In the genomic region with DNA sequence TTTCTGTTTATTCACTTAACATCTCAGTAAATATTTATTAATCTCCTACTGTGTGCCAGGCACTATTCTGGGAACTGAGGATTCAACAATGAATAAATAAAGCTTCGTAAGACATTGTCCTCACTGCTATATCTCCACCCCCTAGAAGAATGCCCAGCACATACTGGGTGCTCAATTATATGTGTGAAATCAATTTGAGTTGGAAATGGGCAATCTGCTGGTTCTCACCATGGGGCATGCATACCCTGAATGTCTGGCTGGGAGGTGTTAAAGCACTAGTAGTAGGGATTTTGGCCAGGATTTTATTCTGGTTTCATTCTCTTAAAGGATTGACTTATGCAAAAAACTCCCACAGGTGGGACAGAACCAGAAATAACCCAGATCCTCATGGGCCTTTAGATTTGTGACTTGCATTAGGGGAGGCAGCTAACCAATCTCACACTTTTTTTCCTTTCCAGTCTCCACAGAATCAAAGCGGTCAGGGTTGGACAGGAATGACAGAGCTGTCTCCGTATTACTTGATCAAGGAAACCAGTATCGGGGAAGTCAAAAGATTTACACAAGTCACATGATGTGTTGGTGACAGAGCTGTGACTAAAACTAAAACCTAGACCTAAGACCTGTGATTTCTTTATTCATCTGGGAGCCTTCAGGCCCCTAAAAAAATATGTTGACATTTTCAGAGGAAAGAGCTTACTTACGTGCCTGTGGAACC, we compare ENCODE assay signal across 12 cellular contexts. TPM values are rescaled to one million over a fixed set of nuclear protein-coding genes. Genes with fewer than 3 reads are reported as not detected.
DNase-seq lines count a peak whose midpoint lies in the region; ATAC-seq, FAIRE-seq and TF ChIP-seq lines count a peak whose summit lies in the region.
"Had no signal": no experiment of that assay in that cellular context is flagged by ENCODE, and none has a peak within 500 bp of the region (broad histone marks: within the 10 kb centered on the region; RNA-seq: fewer than 3 reads in every experiment).

No MANE protein-coding gene starts in this region.

- H3K4me1 Mint-ChIP-seq in natural killer cell treated with Interleukin-12 subunit alpha and Interleukin-12 subunit beta and Interleukin-15 and Interleukin-18, amount 100 ng/mL, for 72 hours (ENCODE audit: low read depth in 2 of 2), result peaks cover 50 to 70% of the 10 kb centered on the region in 2 donors

- ATAC-seq in GM21526 (IDR thresholded peaks at IDR 0.05; ENCODE audit: low FRiP score, unreplicated experiment) (peak; percentile 64), HG03558 (IDR thresholded peaks at IDR 0.05; ENCODE audit: extremely low read depth, unreplicated experiment) (peak; percentile 41)
- ATAC-seq in natural killer cell treated with Interleukin-12 subunit alpha and Interleukin-12 subunit beta and Interleukin-15 and Interleukin-18, amount 100 ng/mL, for 72 hours, result peak; percentile 88 to 90

- H3K4me3 ChIP-seq in ascending aorta, result no peak overlapping the region
- H3K4me3 ChIP-seq in kidney (ENCODE audit: low read length in 2 of 2), result no peak overlapping the region
- no peak overlapping the region for H3K4me3 ChIP-seq in Karpas-422 (ENCODE audit: low read length)
- H3K4me3 ChIP-seq: cardiac muscle cell had no signal

- H3K27ac ChIP-seq in ascending aorta, result no peak overlapping the region
- H3K27ac ChIP-seq in kidney (ENCODE audit: low read depth in 2 of 2, low read length in 2 of 2), result no peak overlapping the region
- H3K27ac ChIP-seq in Karpas-422 (ENCODE audit: low read length), result no peak overlapping the region
- H3K27ac ChIP-seq: cardiac muscle cell had no signal

- intact Hi-C loops in ascending aorta (cut with DNase I), result no loop called here
- intact Hi-C loops in kidney (cut with DNase I), result no loop called here

- H3K9me3 ChIP-seq in ascending aorta (no peaks in the 10 kb centered on the region), kidney (ENCODE audit: control insufficient read depth in 1 of 2, low read length in 2 of 2) (no peaks in the 10 kb centered on the region), Karpas-422 (ENCODE audit: low read length) (no peaks in the 10 kb centered on the region)

- H3K9me3 Mint-ChIP-seq in natural killer cell treated with Interleukin-12 subunit alpha and Interleukin-12 subunit beta and Interleukin-15 and Interleukin-18, amount 100 ng/mL, for 72 hours, result no peaks in the 10 kb centered on the region
- H3K9me3 Mint-ChIP-seq: activated B cell treated with CpG ODN at 0.5 μM for 24 hours had no signal

- H3K4me1 ChIP-seq in ascending aorta, result no peaks in the 10 kb centered on the region
- no peaks in the 10 kb centered on the region for H3K4me1 ChIP-seq in kidney (ENCODE audit: control insufficient read depth in 1 of 2, insufficient read depth in 1 of 2, low read depth in 1 of 2, low read length in 2 of 2)
- H3K4me1 ChIP-seq in Karpas-422 (ENCODE audit: low read length), result peaks cover 8% of the 10 kb centered on the region

- H3K27ac Mint-ChIP-seq in natural killer cell treated with Interleukin-12 subunit alpha and Interleukin-12 subunit beta and Interleukin-15 and Interleukin-18, amount 100 ng/mL, for 72 hours, result peak overlapping the region; percentile 77 to 85
- H3K27ac Mint-ChIP-seq: activated B cell treated with CpG ODN at 0.5 μM for 24 hours had no signal

- TF ChIP-seq CTCF in ascending aorta (IDR thresholded peaks at IDR 0.05) (no peak), kidney (IDR thresholded peaks at IDR 0.05; ENCODE audit: borderline replicate concordance, extremely low read depth, insufficient read depth) (no peak)

- no peaks in the 10 kb centered on the region for H3K27me3 Mint-ChIP-seq in natural killer cell treated with Interleukin-12 subunit alpha and Interleukin-12 subunit beta and Interleukin-15 and Interleukin-18, amount 100 ng/mL, for 72 hours
- H3K27me3 Mint-ChIP-seq: activated B cell treated with CpG ODN at 0.5 μM for 24 hours had no signal

- no peaks in the 10 kb centered on the region for H3K9me2 ChIP-seq in Karpas-422 (replicated peaks; ENCODE audit: insufficient read depth, low read length)

- H3K36me3 ChIP-seq in ascending aorta, result no peaks in the 10 kb centered on the region
- no peaks in the 10 kb centered on the region for H3K36me3 ChIP-seq in kidney (ENCODE audit: control insufficient read depth in 1 of 2, insufficient read depth in 2 of 2, low read length in 2 of 2)
- peaks cover 7% of the 10 kb centered on the region; the same call in 1 of the 2 replicates for H3K36me3 ChIP-seq in Karpas-422 (ENCODE audit: insufficient read depth, low read length)
- H3K36me3 ChIP-seq: cardiac muscle cell had no signal

- peak; percentile 45 for DNase-seq in activated CD4-positive, alpha-beta T cell treated with anti-CD3 and anti-CD28 coated beads for 48 hours
- no peak for DNase-seq in activated CD4-positive, alpha-beta T cell treated with anti-CD3 and anti-CD28 coated beads for 4 hours
- peak; percentile 79 for DNase-seq in natural killer cell treated with Interleukin-12 subunit alpha and Interleukin-12 subunit beta and Interleukin-15 and Interleukin-18, amount 100 ng/mL, for 72 hours (ENCODE audit: low spot score)
- DNase-seq in ascending aorta (ENCODE audit: low spot score in 2 of 2), result no peak
- no peak for DNase-seq in kidney
- DNase-seq in Karpas-422, result no peak
- DNase-seq: ACHN, activated B cell treated with CpG ODN at 0.5 μM for 24 hours, NCI-H526 treated with DMSO at 0.1 percent for 48 hours had no signal

- H3K27me3 ChIP-seq in ascending aorta, result no peaks in the 10 kb centered on the region
- no peaks in the 10 kb centered on the region for H3K27me3 ChIP-seq in Karpas-422 (ENCODE audit: low read length)

- peak overlapping the region; percentile 54 for H3K4me3 Mint-ChIP-seq in natural killer cell treated with Interleukin-12 subunit alpha and Interleukin-12 subunit beta and Interleukin-15 and Interleukin-18, amount 100 ng/mL, for 72 hours
- H3K4me3 Mint-ChIP-seq: activated B cell treated with CpG ODN at 0.5 μM for 24 hours had no signal

- H3K9ac ChIP-seq in kidney (ENCODE audit: low read length in 2 of 2), result no peak overlapping the region
- H3K9ac ChIP-seq in Karpas-422 (ENCODE audit: low read length), result no peak overlapping the region

- FAIRE-seq in kidney (lab: Jason Lieb, UNC), result no peak

- H4K20me1 ChIP-seq in Karpas-422 (ENCODE audit: insufficient read depth, low read depth, low read length), result no peaks in the 10 kb centered on the region

- no peak overlapping the region for H3K4me2 ChIP-seq in Karpas-422 (ENCODE audit: low read depth, low read length, poor library complexity, severe bottlenecking)

- no peaks in the 10 kb centered on the region for H3K79me2 ChIP-seq in Karpas-422 (ENCODE audit: low read length)

- no peak overlapping the region for H2AFZ ChIP-seq in Karpas-422 (ENCODE audit: low read length)

- H3K36me3 Mint-ChIP-seq in natural killer cell treated with Interleukin-12 subunit alpha and Interleukin-12 subunit beta and Interleukin-15 and Interleukin-18, amount 100 ng/mL, for 72 hours, result peaks cover 49% of the 10 kb centered on the region

RNA-seq across cellular contexts. Expression of a gene that starts 12.8 kb away (rescaled TPM):
- total RNA-seq in natural killer cell treated with Interleukin-12 subunit alpha and Interleukin-12 subunit beta and Interleukin-15 and Interleukin-18, amount 100 ng/mL, for 72 hours, result 10 to 100 TPM; 35.4 to 78.5 TPM
- not detected for total RNA-seq in ascending aorta
- 3.8 TPM for total RNA-seq in kidney
- polyA plus RNA-seq in kidney (ENCODE audit: insufficient read depth, low read depth, low replicate concordance), result 0.17 TPM
- total RNA-seq in Karpas-422 (2014; rRNA removed; shearing (Covaris generic); ENCODE audit: low replicate concordance), result 10.2 and 10.8 TPM in 2 replicates
- polyA plus RNA-seq: cardiac muscle cell had no signal

Comparison
In these comparisons a context has a peak if more than half of its experiments do, and no peak if none do; other contexts are left out.
1. DNase-seq: peak in activated CD4-positive, alpha-beta T cell treated with anti-CD3 and anti-CD28 coated beads for 48 hours (single experiment) and natural killer cell treated with Interleukin-12 subunit alpha and Interleukin-12 subunit beta and Interleukin-15 and Interleukin-18, amount 100 ng/mL, for 72 hours (single experiment); none in activated CD4-positive, alpha-beta T cell treated with anti-CD3 and anti-CD28 coated beads for 4 hours (0 of 2), ascending aorta (0 of 2), kidney (single experiment) and Karpas-422 (single experiment).
2. Peak in every context shown above with its lines, with median percentiles within 50 percentile points of each other: ATAC-seq.